10 cellular contexts compared by ENCODE assay signal in genomic region chr19:55486971-55487883, GRCh38. TPM values are rescaled to one million over a fixed set of nuclear protein-coding genes. Genes with fewer than 3 reads are reported as not detected.
A peak's percentile ranks its signal among the peaks of the same experiment; 100 is the strongest.
DNase-seq lines count a peak whose midpoint lies in the region; ATAC-seq, FAIRE-seq and TF ChIP-seq lines count a peak whose summit lies in the region.
"Had no signal": no experiment of that assay in that cellular context is flagged by ENCODE, and none has a peak within 500 bp of the region (broad histone marks: within the 10 kb centered on the region; RNA-seq: fewer than 3 reads in every experiment).

No MANE protein-coding gene starts in this region.

- FAIRE-seq in H1 (lab: Jason Lieb, UNC): no peak

- peaks cover 11% of the 10 kb centered on the region for H3K23me2 ChIP-seq in H1 (ENCODE audit: low read depth, low read length)

- no peaks in the 10 kb centered on the region for H3K4me1 Mint-ChIP-seq in T-helper 1 cell treated with Interleukin-12 subunit alpha and Interleukin-12 subunit beta and Interleukin-4 antibody, amounts not matched to agents 30 μg/mL and 1 μg/mL, for 36 hours (ENCODE audit: low read depth)

- H3K4me3 Mint-ChIP-seq in T-helper 1 cell treated with Interleukin-12 subunit alpha and Interleukin-12 subunit beta and Interleukin-4 antibody, amounts not matched to agents 30 μg/mL and 1 μg/mL, for 36 hours: peak overlapping the region; percentile 28

- CTCF ChIA-PET in H1 (lab: Charles Lee; ENCODE audit: partially characterized antibody): interaction anchor here (0.5 to 3.3 kb wide), 10 partner anchors 11 to 226 kb away, joined by 3 to 28 read pairs (median 4); no protein-coding TSS in a partner anchor

- TF ChIP-seq POLR2A in H1 (IDR thresholded peaks at IDR 0.05; ENCODE audit: control extremely low read depth in 1 of 2, low read depth in 2 of 2, low read length in 2 of 2): no peak

- H2BK12ac ChIP-seq in H1 (ENCODE audit: low read depth, low read length): no peak overlapping the region

- peak overlapping the region; percentile 38 for H3K4ac ChIP-seq in H1 (replicated peaks; ENCODE audit: insufficient read length, low read depth, low read length)

- H3K4me3 ChIP-seq in H1 (ENCODE audit: extremely low read depth in 1 of 4, insufficient read depth in 2 of 4, low read depth in 3 of 4, low read length in 4 of 4): no peak overlapping the region; a peak in 1 of 8 replicates
- H3K4me3 ChIP-seq in muscle layer of duodenum (ENCODE audit: low read depth in 1 of 2, low read length in 2 of 2): peak overlapping the region in 1 of 2 donors; percentile 64

- H3K23ac ChIP-seq in H1 (ENCODE audit: insufficient read length): no peak overlapping the region

- no peak overlapping the region for H2AFZ ChIP-seq in H1 (ENCODE audit: low read length)

- ATAC-seq in HG03045 (IDR thresholded peaks at IDR 0.05; ENCODE audit: unreplicated experiment): no peak

- H3K79me2 ChIP-seq in H1 (ENCODE audit: control insufficient read depth in 1 of 2, insufficient read depth in 2 of 2, low read length in 2 of 2): peaks cover 0 to 5% of the 10 kb centered on the region in 2 experiments; a peak in 1 of 4 replicates

- no peak overlapping the region for H2AK5ac ChIP-seq in H1 (ENCODE audit: low read depth, low read length)

- H3K14ac ChIP-seq in H1 (ENCODE audit: insufficient read length): no peak overlapping the region

- no peak for TF ChIP-seq CTCF in H1 (IDR thresholded peaks at IDR 0.05; ENCODE audit: control extremely low read depth in 1 of 3, insufficient read depth in 1 of 3, low read depth in 1 of 3, low read length in 3 of 3)

- H3K27me3 Mint-ChIP-seq in T-helper 1 cell treated with Interleukin-12 subunit alpha and Interleukin-12 subunit beta and Interleukin-4 antibody, amounts not matched to agents 30 μg/mL and 1 μg/mL, for 36 hours (ENCODE audit: low read depth): no peaks in the 10 kb centered on the region

- H3K56ac ChIP-seq in H1 (replicated peaks; ENCODE audit: insufficient read length, low read depth, low read length): peak overlapping the region; percentile 67

- DNase-seq in T-helper 1 cell (no peak), H1 (ENCODE audit: low read depth in 1 of 2, low spot score in 2 of 2) (peak in 1 of 2 experiments; percentile 59), substantia nigra (lab: John Stamatoyannopoulos, UW) (peak in 5 of 49 donors; percentile 17 to 60 (median 31)), SKM-1 (lab: John Stamatoyannopoulos, UW; ENCODE audit: unreplicated experiment) (no peak)
- peak; percentile 78 for DNase-seq in activated CD4-positive, alpha-beta T cell treated with anti-CD3 and anti-CD28 coated beads for 48 hours

- no peak overlapping the region for H3K18ac ChIP-seq in H1 (ENCODE audit: extremely low read depth, low read length)

- H2BK15ac ChIP-seq in H1 (ENCODE audit: low read length): no peak overlapping the region

- H2BK5ac ChIP-seq in H1 (ENCODE audit: low read depth, low read length): 0 out of 2 replicates have a peak overlapping the region, but pooled peaks have one; percentile 49

- no peak overlapping the region for H3K9ac ChIP-seq in H1 (replicated peaks in 1 of 4; ENCODE audit: extremely low read depth in 1 of 4, low read depth in 3 of 4, low read length in 3 of 4)

- no peak overlapping the region for H2BK120ac ChIP-seq in H1 (replicated peaks; ENCODE audit: low read depth, low read length)

- no peaks in the 10 kb centered on the region for H3K9me3 Mint-ChIP-seq in T-helper 1 cell treated with Interleukin-12 subunit alpha and Interleukin-12 subunit beta and Interleukin-4 antibody, amounts not matched to agents 30 μg/mL and 1 μg/mL, for 36 hours

- H4K5ac ChIP-seq in H1 (ENCODE audit: insufficient read length, low read depth, low read length): no peak overlapping the region

- TF ChIP-seq EP300 in H1 (IDR thresholded peaks at IDR 0.05; ENCODE audit: borderline replicate concordance in 1 of 2, low read depth in 2 of 2, low read length in 2 of 2): no peak

- H4K8ac ChIP-seq in H1 (ENCODE audit: extremely low read depth, insufficient read depth, low read length): peak overlapping the region; percentile 42; the same call in 1 of the 2 replicates

- H3K27ac ChIP-seq in H1 (ENCODE audit: low read depth, low read length) (peak overlapping the region; percentile 40), muscle layer of duodenum (ENCODE audit: low read length) (peak overlapping the region; percentile 84), substantia nigra (ENCODE audit: low read depth, low read length, poor library complexity, severe bottlenecking) (peak overlapping the region; percentile 38)

- H3K36me3 ChIP-seq in H1 (ENCODE audit: control insufficient read depth in 2 of 4, insufficient read depth in 4 of 4, low read length in 3 of 4): peaks cover 0 to 10% (median 0%) of the 10 kb centered on the region in 4 experiments; a peak in 2 of 8 replicates
- H3K36me3 ChIP-seq in muscle layer of duodenum (ENCODE audit: control insufficient read depth in 1 of 2, insufficient read depth in 2 of 2, low read length in 2 of 2): peaks cover 0 to 10% of the 10 kb centered on the region in 2 donors

- WGBS in H1 (ENCODE audit: extremely low coverage in 1 of 2, insufficient coverage in 1 of 2, insufficient read length in 1 of 2, insufficient replicate concordance in 2 of 2, low coverage in 1 of 2, low lambda C conversion rate in 2 of 2, missing lambda C conversion rate in 1 of 2), 2 experiments: 63% methylated on average over 18 of the region's 26 CpGs; no CpG with 5 or more reads in 1 of the 2 experiments

- H4K20me1 ChIP-seq in H1 (replicated peaks in 1 of 2; ENCODE audit: control insufficient read depth in 1 of 2, insufficient read depth in 2 of 2, low read length in 2 of 2): peaks cover 0 to 6% of the 10 kb centered on the region in 2 experiments

- no peaks in the 10 kb centered on the region for H3K9me3 ChIP-seq in H1 (ENCODE audit: insufficient read depth in 2 of 2, low read depth in 1 of 2, low read length in 1 of 2)
- no peaks in the 10 kb centered on the region for H3K9me3 ChIP-seq in muscle layer of duodenum (ENCODE audit: control insufficient read depth in 1 of 2, low read length in 2 of 2)
- H3K9me3 ChIP-seq: Caco-2 had no signal

- H2BK20ac ChIP-seq in H1 (ENCODE audit: low read length): no peak overlapping the region; the same call in 1 of the 2 replicates

- H3K27me3 ChIP-seq in H1 (replicated peaks in 1 of 4; ENCODE audit: control insufficient read depth in 3 of 4, extremely low read depth in 1 of 4, insufficient read depth in 3 of 4, low read length in 3 of 4) (no peaks in the 10 kb centered on the region; a peak in 2 of 7 replicates), muscle layer of duodenum (ENCODE audit: low read depth, low read length) (no peaks in the 10 kb centered on the region)

- H3K4me1 ChIP-seq in H1 (replicated peaks in 1 of 4; ENCODE audit: control insufficient read depth in 3 of 4, insufficient read depth in 4 of 4, low read length in 3 of 4) (peaks cover 0 to 47% (median 30%) of the 10 kb centered on the region in 4 experiments; a peak in 6 of 7 replicates), muscle layer of duodenum (ENCODE audit: control insufficient read depth in 1 of 2, insufficient read depth in 2 of 2, low read length in 2 of 2) (peaks cover 3 to 80% of the 10 kb centered on the region in 2 donors)

- H3K4me2 ChIP-seq in H1 (ENCODE audit: insufficient read depth in 1 of 2, low read depth in 2 of 2, low read length in 2 of 2): peak overlapping the region; percentile 45 to 53

- H3K36me3 Mint-ChIP-seq in T-helper 1 cell treated with Interleukin-12 subunit alpha and Interleukin-12 subunit beta and Interleukin-4 antibody, amounts not matched to agents 30 μg/mL and 1 μg/mL, for 36 hours (ENCODE audit: low read depth): no peaks in the 10 kb centered on the region

- POLR2A ChIA-PET in H1 (lab: Charles Lee; ENCODE audit: partially characterized antibody): interaction anchor here (0.6 to 7.5 kb wide), 14 partner anchors 10 to 369 kb away, joined by 3 to 57 read pairs (median 4); partner anchors contain the start of genes UBE2S and ZNF628

- TF ChIP-seq RAD21 in H1 (IDR thresholded peaks at IDR 0.05 in 1 of 2, conservative IDR thresholded peaks at IDR 0.05 in 1 of 2; ENCODE audit: low read depth in 2 of 2, low read length in 2 of 2): no peak

- H3K79me1 ChIP-seq in H1 (ENCODE audit: low read depth, low read length): peaks cover 4% of the 10 kb centered on the region; the same call in 1 of the 2 replicates

- peak overlapping the region; percentile 15 for H3K27ac Mint-ChIP-seq in T-helper 1 cell treated with Interleukin-12 subunit alpha and Interleukin-12 subunit beta and Interleukin-4 antibody, amounts not matched to agents 30 μg/mL and 1 μg/mL, for 36 hours

- no peak overlapping the region for H4K91ac ChIP-seq in H1 (replicated peaks; ENCODE audit: insufficient read length, low read length)

RNA-seq across cellular contexts. Expression of gene SSC5D, which starts 1.0 kb away (rescaled TPM):
- total RNA-seq in H1 (2021; fragmentation: NEBNext Ultra II Directional; extraction: Animal tissue kit (Norgen Biotek cat#: 25700)): 1.7 and 2.3 TPM in 2 replicates
- polyA plus RNA-seq in H1 (2011; rRNA removed): 0.39 and 0.72 TPM in 2 replicates
- 0.45 TPM for polyA plus RNA-seq in H1 (2011; cell fraction: cytosol; rRNA removed)
- polyA plus RNA-seq in H1 (2011; cell fraction: nucleus; rRNA removed): 4.1 TPM
- polyA plus RNA-seq in H1 (2012, experiment 1 of 2): 1.2 to 2.6 TPM (median 1.7 TPM) in 4 replicates
- 0.63 TPM for polyA plus RNA-seq in H1 (2012, experiment 2 of 2)
- polyA plus RNA-seq in H1 (2013, experiment 1 of 2): 0.73 TPM
- 1.1 TPM for polyA plus RNA-seq in H1 (2013, experiment 2 of 2)
- polyA minus RNA-seq in H1 (2011; rRNA and poly(A)+ RNA removed): 0.29 and 0.54 TPM in 2 replicates
- polyA minus RNA-seq in H1 (2011; cell fraction: cytosol; rRNA and poly(A)+ RNA removed): 1.0 TPM
- 2.8 TPM for polyA minus RNA-seq in H1 (2011; cell fraction: nucleus; rRNA and poly(A)+ RNA removed)

RNA-seq across cellular contexts. Expression of gene NAT14, which starts 2.2 kb away (rescaled TPM):
- total RNA-seq in H1 (2021; fragmentation: NEBNext Ultra II Directional; extraction: Animal tissue kit (Norgen Biotek cat#: 25700)): 69.1 and 71.2 TPM in 2 replicates
- 47.1 and 79.5 TPM in 2 replicates for polyA plus RNA-seq in H1 (2011; rRNA removed)
- 51.3 TPM for polyA plus RNA-seq in H1 (2011; cell fraction: cytosol; rRNA removed)
- 132 TPM for polyA plus RNA-seq in H1 (2011; cell fraction: nucleus; rRNA removed)
- 61.3 to 71.3 TPM (median 67.2 TPM) in 4 replicates for polyA plus RNA-seq in H1 (2012, experiment 1 of 2)
- polyA plus RNA-seq in H1 (2012, experiment 2 of 2): 81.6 TPM
- 91.7 TPM for polyA plus RNA-seq in H1 (2013, experiment 1 of 2)
- 105 TPM for polyA plus RNA-seq in H1 (2013, experiment 2 of 2)
- polyA minus RNA-seq in H1 (2011; rRNA and poly(A)+ RNA removed): 7.1 and 10.9 TPM in 2 replicates
- polyA minus RNA-seq in H1 (2011; cell fraction: cytosol; rRNA and poly(A)+ RNA removed): 14.2 TPM
- 14.5 TPM for polyA minus RNA-seq in H1 (2011; cell fraction: nucleus; rRNA and poly(A)+ RNA removed)

RNA-seq across cellular contexts. Expression of gene ZNF628, which starts 10.8 kb away (rescaled TPM):
- 10.8 and 12.9 TPM in 2 replicates for total RNA-seq in H1 (2021; fragmentation: NEBNext Ultra II Directional; extraction: Animal tissue kit (Norgen Biotek cat#: 25700))
- polyA plus RNA-seq in H1 (2011; rRNA removed): 1.7 and 4.5 TPM in 2 replicates
- 1.4 TPM for polyA plus RNA-seq in H1 (2011; cell fraction: cytosol; rRNA removed)
- 4.4 TPM for polyA plus RNA-seq in H1 (2011; cell fraction: nucleus; rRNA removed)
- 3.2 to 7.6 TPM (median 6.6 TPM) in 4 replicates for polyA plus RNA-seq in H1 (2012, experiment 1 of 2)
- polyA plus RNA-seq in H1 (2012, experiment 2 of 2): 4.7 TPM
- polyA plus RNA-seq in H1 (2013, experiment 1 of 2): 6.7 TPM
- 7.0 TPM for polyA plus RNA-seq in H1 (2013, experiment 2 of 2)
- polyA minus RNA-seq in H1 (2011; rRNA and poly(A)+ RNA removed): 0.61 and 0.82 TPM in 2 replicates
- polyA minus RNA-seq in H1 (2011; cell fraction: cytosol; rRNA and poly(A)+ RNA removed): 8.8 TPM
- polyA minus RNA-seq in H1 (2011; cell fraction: nucleus; rRNA and poly(A)+ RNA removed): 7.2 TPM

RNA-seq across cellular contexts. Expression of gene C19orf85, which starts 22.7 kb away (rescaled TPM):
- 3.2 and 3.6 TPM in 2 replicates for total RNA-seq in H1 (2021; fragmentation: NEBNext Ultra II Directional; extraction: Animal tissue kit (Norgen Biotek cat#: 25700))
- 2.2 and 3.3 TPM in 2 replicates for polyA plus RNA-seq in H1 (2011; rRNA removed)
- polyA plus RNA-seq in H1 (2011; cell fraction: cytosol; rRNA removed): 1.5 TPM
- 3.0 TPM for polyA plus RNA-seq in H1 (2011; cell fraction: nucleus; rRNA removed)
- 1.6 to 3.1 TPM (median 2.6 TPM) in 4 replicates for polyA plus RNA-seq in H1 (2012, experiment 1 of 2)
- polyA plus RNA-seq in H1 (2012, experiment 2 of 2): 2.9 TPM
- 9.1 TPM for polyA plus RNA-seq in H1 (2013, experiment 1 of 2)
- polyA plus RNA-seq in H1 (2013, experiment 2 of 2): 8.6 TPM
- 0.41 and 0.49 TPM in 2 replicates for polyA minus RNA-seq in H1 (2011; rRNA and poly(A)+ RNA removed)
- not detected for polyA minus RNA-seq in H1 (2011; cell fraction: cytosol; rRNA and poly(A)+ RNA removed)
- 2.1 TPM for polyA minus RNA-seq in H1 (2011; cell fraction: nucleus; rRNA and poly(A)+ RNA removed)
- total RNA-seq: Caco-2 had no signal
- polyA plus RNA-seq: adipose tissue had no signal

RNA-seq across cellular contexts. Expression of gene ISOC2, which starts 25.8 kb away (rescaled TPM):
- total RNA-seq in H1 (2021; fragmentation: NEBNext Ultra II Directional; extraction: Animal tissue kit (Norgen Biotek cat#: 25700)): 96.9 and 106 TPM in 2 replicates
- polyA plus RNA-seq in H1 (2011; rRNA removed): 152 and 195 TPM in 2 replicates
- 149 TPM for polyA plus RNA-seq in H1 (2011; cell fraction: cytosol; rRNA removed)
- 148 TPM for polyA plus RNA-seq in H1 (2011; cell fraction: nucleus; rRNA removed)
- polyA plus RNA-seq in H1 (2012, experiment 1 of 2): 52.8 to 109 TPM (median 103 TPM) in 4 replicates
- 112 TPM for polyA plus RNA-seq in H1 (2012, experiment 2 of 2)
- 63.1 TPM for polyA plus RNA-seq in H1 (2013, experiment 1 of 2)
- 61.5 TPM for polyA plus RNA-seq in H1 (2013, experiment 2 of 2)
- polyA minus RNA-seq in H1 (2011; rRNA and poly(A)+ RNA removed): 22.8 and 24.5 TPM in 2 replicates
- 51.8 TPM for polyA minus RNA-seq in H1 (2011; cell fraction: cytosol; rRNA and poly(A)+ RNA removed)
- polyA minus RNA-seq in H1 (2011; cell fraction: nucleus; rRNA and poly(A)+ RNA removed): 69.9 TPM
